In the genomic region with DNA sequence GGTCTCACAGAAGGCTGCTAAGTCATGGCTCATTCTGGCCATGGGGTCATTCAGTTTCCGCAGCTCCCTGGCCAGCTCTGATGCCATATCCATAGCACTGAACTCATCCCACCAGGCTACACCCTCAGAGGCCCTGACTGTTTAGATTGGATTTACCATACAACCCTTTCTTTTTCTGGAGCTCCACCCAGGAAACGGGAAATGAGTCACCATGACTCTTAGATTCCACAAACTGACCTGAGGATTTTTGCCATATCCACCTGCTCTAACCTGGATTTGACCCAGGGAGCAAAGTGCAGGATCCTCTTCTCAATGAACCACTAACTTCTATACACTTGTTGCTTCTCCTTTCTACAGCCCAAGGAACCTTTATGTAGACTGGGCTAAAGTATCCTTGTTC, we compare ENCODE assay signal across 1 cellular context.
TF ChIP-seq lines count a peak whose summit lies in the region.

No MANE protein-coding gene starts in this region.

TF ChIP-seq in H1, 55 proteins besides CTCF, POLR2A, EP300 and RAD21 (continued from another document):
- TF ChIP-seq, protein P1, sequence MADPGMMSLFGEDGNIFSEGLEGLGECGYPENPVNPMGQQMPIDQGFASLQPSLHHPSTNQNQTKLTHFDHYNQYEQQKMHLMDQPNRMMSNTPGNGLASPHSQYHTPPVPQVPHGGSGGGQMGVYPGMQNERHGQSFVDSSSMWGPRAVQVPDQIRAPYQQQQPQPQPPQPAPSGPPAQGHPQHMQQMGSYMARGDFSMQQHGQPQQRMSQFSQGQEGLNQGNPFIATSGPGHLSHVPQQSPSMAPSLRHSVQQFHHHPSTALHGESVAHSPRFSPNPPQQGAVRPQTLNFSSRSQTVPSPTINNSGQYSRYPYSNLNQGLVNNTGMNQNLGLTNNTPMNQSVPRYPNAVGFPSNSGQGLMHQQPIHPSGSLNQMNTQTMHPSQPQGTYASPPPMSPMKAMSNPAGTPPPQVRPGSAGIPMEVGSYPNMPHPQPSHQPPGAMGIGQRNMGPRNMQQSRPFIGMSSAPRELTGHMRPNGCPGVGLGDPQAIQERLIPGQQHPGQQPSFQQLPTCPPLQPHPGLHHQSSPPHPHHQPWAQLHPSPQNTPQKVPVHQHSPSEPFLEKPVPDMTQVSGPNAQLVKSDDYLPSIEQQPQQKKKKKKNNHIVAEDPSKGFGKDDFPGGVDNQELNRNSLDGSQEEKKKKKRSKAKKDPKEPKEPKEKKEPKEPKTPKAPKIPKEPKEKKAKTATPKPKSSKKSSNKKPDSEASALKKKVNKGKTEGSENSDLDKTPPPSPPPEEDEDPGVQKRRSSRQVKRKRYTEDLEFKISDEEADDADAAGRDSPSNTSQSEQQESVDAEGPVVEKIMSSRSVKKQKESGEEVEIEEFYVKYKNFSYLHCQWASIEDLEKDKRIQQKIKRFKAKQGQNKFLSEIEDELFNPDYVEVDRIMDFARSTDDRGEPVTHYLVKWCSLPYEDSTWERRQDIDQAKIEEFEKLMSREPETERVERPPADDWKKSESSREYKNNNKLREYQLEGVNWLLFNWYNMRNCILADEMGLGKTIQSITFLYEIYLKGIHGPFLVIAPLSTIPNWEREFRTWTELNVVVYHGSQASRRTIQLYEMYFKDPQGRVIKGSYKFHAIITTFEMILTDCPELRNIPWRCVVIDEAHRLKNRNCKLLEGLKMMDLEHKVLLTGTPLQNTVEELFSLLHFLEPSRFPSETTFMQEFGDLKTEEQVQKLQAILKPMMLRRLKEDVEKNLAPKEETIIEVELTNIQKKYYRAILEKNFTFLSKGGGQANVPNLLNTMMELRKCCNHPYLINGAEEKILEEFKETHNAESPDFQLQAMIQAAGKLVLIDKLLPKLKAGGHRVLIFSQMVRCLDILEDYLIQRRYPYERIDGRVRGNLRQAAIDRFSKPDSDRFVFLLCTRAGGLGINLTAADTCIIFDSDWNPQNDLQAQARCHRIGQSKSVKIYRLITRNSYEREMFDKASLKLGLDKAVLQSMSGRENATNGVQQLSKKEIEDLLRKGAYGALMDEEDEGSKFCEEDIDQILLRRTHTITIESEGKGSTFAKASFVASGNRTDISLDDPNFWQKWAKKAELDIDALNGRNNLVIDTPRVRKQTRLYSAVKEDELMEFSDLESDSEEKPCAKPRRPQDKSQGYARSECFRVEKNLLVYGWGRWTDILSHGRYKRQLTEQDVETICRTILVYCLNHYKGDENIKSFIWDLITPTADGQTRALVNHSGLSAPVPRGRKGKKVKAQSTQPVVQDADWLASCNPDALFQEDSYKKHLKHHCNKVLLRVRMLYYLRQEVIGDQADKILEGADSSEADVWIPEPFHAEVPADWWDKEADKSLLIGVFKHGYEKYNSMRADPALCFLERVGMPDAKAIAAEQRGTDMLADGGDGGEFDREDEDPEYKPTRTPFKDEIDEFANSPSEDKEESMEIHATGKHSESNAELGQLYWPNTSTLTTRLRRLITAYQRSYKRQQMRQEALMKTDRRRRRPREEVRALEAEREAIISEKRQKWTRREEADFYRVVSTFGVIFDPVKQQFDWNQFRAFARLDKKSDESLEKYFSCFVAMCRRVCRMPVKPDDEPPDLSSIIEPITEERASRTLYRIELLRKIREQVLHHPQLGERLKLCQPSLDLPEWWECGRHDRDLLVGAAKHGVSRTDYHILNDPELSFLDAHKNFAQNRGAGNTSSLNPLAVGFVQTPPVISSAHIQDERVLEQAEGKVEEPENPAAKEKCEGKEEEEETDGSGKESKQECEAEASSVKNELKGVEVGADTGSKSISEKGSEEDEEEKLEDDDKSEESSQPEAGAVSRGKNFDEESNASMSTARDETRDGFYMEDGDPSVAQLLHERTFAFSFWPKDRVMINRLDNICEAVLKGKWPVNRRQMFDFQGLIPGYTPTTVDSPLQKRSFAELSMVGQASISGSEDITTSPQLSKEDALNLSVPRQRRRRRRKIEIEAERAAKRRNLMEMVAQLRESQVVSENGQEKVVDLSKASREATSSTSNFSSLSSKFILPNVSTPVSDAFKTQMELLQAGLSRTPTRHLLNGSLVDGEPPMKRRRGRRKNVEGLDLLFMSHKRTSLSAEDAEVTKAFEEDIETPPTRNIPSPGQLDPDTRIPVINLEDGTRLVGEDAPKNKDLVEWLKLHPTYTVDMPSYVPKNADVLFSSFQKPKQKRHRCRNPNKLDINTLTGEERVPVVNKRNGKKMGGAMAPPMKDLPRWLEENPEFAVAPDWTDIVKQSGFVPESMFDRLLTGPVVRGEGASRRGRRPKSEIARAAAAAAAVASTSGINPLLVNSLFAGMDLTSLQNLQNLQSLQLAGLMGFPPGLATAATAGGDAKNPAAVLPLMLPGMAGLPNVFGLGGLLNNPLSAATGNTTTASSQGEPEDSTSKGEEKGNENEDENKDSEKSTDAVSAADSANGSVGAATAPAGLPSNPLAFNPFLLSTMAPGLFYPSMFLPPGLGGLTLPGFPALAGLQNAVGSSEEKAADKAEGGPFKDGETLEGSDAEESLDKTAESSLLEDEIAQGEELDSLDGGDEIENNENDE (IDR thresholded peaks at IDR 0.05; ENCODE audit: insufficient replicate concordance, low read length): no peak
